ENCODE assay signal across 12 cellular contexts in genomic region chr12:108642269-108642870, GRCh38. TPM values are rescaled to one million over a fixed set of nuclear protein-coding genes. Genes with fewer than 3 reads are reported as not detected.
DNase-seq lines count a peak whose midpoint lies in the region; ATAC-seq, FAIRE-seq and TF ChIP-seq lines count a peak whose summit lies in the region.
"Had no signal": no experiment of that assay in that cellular context is flagged by ENCODE, and none has a peak within 500 bp of the region (broad histone marks: within the 10 kb centered on the region; RNA-seq: fewer than 3 reads in every experiment).

No MANE protein-coding gene starts in this region.

- H3K79me2 ChIP-seq in hepatocyte, result no peaks in the 10 kb centered on the region

- POLR2A ChIA-PET in A549 (lab: Yijun Ruan, JAX), result no interaction called here
- POLR2A ChIA-PET in CD4-positive, alpha-beta T cell (lab: Charles Lee), result interaction anchor here (0.8 kb wide), 1 partner anchor 80 kb away, joined by 3 read pairs; the partner anchor contains the start of gene ISCU

- peaks cover 38 to 70% (median 43%) of the 10 kb centered on the region in 3 donors for H3K4me1 Mint-ChIP-seq in IgD-negative memory B cell
- H3K4me1 Mint-ChIP-seq in CD4-positive, alpha-beta T cell (ENCODE audit: low read depth), result peaks cover 34% of the 10 kb centered on the region

- no peak overlapping the region for H2AFZ ChIP-seq in hepatocyte

- TF ChIP-seq CTCF in A549 (IDR thresholded peaks at IDR 0.05), result no peak
- no peak for TF ChIP-seq CTCF in CD4-positive, alpha-beta T cell (IDR thresholded peaks at IDR 0.05)
- TF ChIP-seq CTCF in hepatocyte (IDR thresholded peaks at IDR 0.05; ENCODE audit: poor library complexity), result no peak

- TF ChIP-seq RAD21 in A549 (conservative IDR thresholded peaks at IDR 0.05 in 1 of 2, IDR thresholded peaks at IDR 0.05 in 1 of 2), result no peak

- H3K27me3 ChIP-seq in SJSA1 (replicated peaks) (peaks cover 41% of the 10 kb centered on the region), muscle layer of colon (ENCODE audit: control insufficient read depth in 1 of 2, insufficient read depth in 2 of 2, low read length in 2 of 2) (no peaks in the 10 kb centered on the region), hepatocyte (no peaks in the 10 kb centered on the region)
- H3K27me3 ChIP-seq in CD4-positive, alpha-beta T cell (ENCODE audit: control insufficient read depth, insufficient read depth, low read length), result no peaks in the 10 kb centered on the region

- H3K4me3 ChIP-seq in A549, result no peak overlapping the region
- H3K4me3 ChIP-seq in SJSA1, result no peak overlapping the region
- no peak overlapping the region for H3K4me3 ChIP-seq in muscle layer of colon (ENCODE audit: low read depth in 1 of 2, low read length in 2 of 2)
- H3K4me3 ChIP-seq in hepatocyte, result no peak overlapping the region

- peak overlapping the region; percentile 85 to 93 (median 87) for H3K27ac Mint-ChIP-seq in IgD-negative memory B cell
- H3K27ac Mint-ChIP-seq in CD4-positive, alpha-beta T cell, result no peak overlapping the region

- H3K36me3 Mint-ChIP-seq in IgD-negative memory B cell, result peaks cover 13% of the 10 kb centered on the region
- no peaks in the 10 kb centered on the region for H3K36me3 Mint-ChIP-seq in CD4-positive, alpha-beta T cell (ENCODE audit: low read depth)

- H3K4me1 ChIP-seq in A549, result peaks cover 21% of the 10 kb centered on the region
- peaks cover 25% of the 10 kb centered on the region for H3K4me1 ChIP-seq in SJSA1 (replicated peaks)
- H3K4me1 ChIP-seq in muscle layer of colon (ENCODE audit: insufficient read depth, low read length), result peaks cover 47% of the 10 kb centered on the region
- peaks cover 8% of the 10 kb centered on the region for H3K4me1 ChIP-seq in hepatocyte (ENCODE audit: insufficient read depth)

- H3K27ac ChIP-seq in A549 (peak overlapping the region in 1 of 2 experiments; percentile 45; a peak in 1 of 6 replicates), SJSA1 (no peak overlapping the region), muscle layer of colon (ENCODE audit: low read depth, low read length) (peak overlapping the region; percentile 28), hepatocyte (no peak overlapping the region)
- H3K27ac ChIP-seq in CD4-positive, alpha-beta T cell (ENCODE audit: low read depth, low read length), result no peak overlapping the region

- no peaks in the 10 kb centered on the region for H3K9me3 Mint-ChIP-seq in IgD-negative memory B cell
- H3K9me3 Mint-ChIP-seq in CD4-positive, alpha-beta T cell, result no peaks in the 10 kb centered on the region

- H3K9me3 ChIP-seq in A549 (no peaks in the 10 kb centered on the region), SJSA1 (replicated peaks) (peaks cover 3% of the 10 kb centered on the region), muscle layer of colon (ENCODE audit: low read length) (no peaks in the 10 kb centered on the region), hepatocyte (ENCODE audit: low read depth) (no peaks in the 10 kb centered on the region)
- H3K9me3 ChIP-seq in CD4-positive, alpha-beta T cell (ENCODE audit: control insufficient read depth, low read length), result no peaks in the 10 kb centered on the region

- H3K36me3 ChIP-seq in SJSA1, result no peaks in the 10 kb centered on the region
- peaks cover 28% of the 10 kb centered on the region for H3K36me3 ChIP-seq in muscle layer of colon (ENCODE audit: insufficient read depth, low read length)
- H3K36me3 ChIP-seq in hepatocyte (replicated peaks; ENCODE audit: insufficient read depth, low read depth), result no peaks in the 10 kb centered on the region

- H3K9ac ChIP-seq in muscle layer of colon (ENCODE audit: low read length), result no peak overlapping the region

- H3K4me2 ChIP-seq in A549, result no peak overlapping the region
- H3K4me2 ChIP-seq in hepatocyte, result no peak overlapping the region

- H3K9me2 ChIP-seq in hepatocyte (replicated peaks; ENCODE audit: insufficient read depth), result no peaks in the 10 kb centered on the region

- CTCF ChIA-PET in A549 (lab: Yijun Ruan, JAX), result interaction anchor here (1.1 to 17.1 kb wide), 2 partner anchors 11 to 24 kb away, joined by 4 to 178 read pairs; no protein-coding TSS in a partner anchor
- CTCF ChIA-PET in CD4-positive, alpha-beta T cell (lab: Charles Lee), result no interaction called here

- DNase-seq in A549 (ENCODE audit: low read depth in 1 of 2, low spot score in 1 of 2), result no peak
- peak; percentile 59 to 91 for DNase-seq in SJSA1 (ENCODE audit: low read depth in 1 of 2, low spot score in 2 of 2)
- no peak for DNase-seq in CD4-positive, alpha-beta T cell
- DNase-seq in hepatocyte (ENCODE audit: low spot score), result no peak
- no peak for DNase-seq in activated CD8-positive, alpha-beta memory T cell treated with anti-CD3 and anti-CD28 coated beads, Interleukin-2, amount 50 U/mL, for 4 hours
- DNase-seq: activated CD4-positive, alpha-beta T cell treated with anti-CD3 and anti-CD28 coated beads for 1 hour; NCI-H1436 treated with DMSO at 0.1 percent for 48 hours; Right ventricle myocardium superior had no signal

- no peaks in the 10 kb centered on the region for H3K27me3 Mint-ChIP-seq in IgD-negative memory B cell
- H3K27me3 Mint-ChIP-seq in CD4-positive, alpha-beta T cell, result no peaks in the 10 kb centered on the region

- ATAC-seq in A549 (no peak), GM21515 (IDR thresholded peaks at IDR 0.05; ENCODE audit: unreplicated experiment) (no peak)
- ATAC-seq in CD4-positive, alpha-beta T cell (ENCODE audit: poor library complexity), result no peak

- FAIRE-seq in A549 (lab: Jason Lieb, UNC), result no peak
- FAIRE-seq: colon had no signal

- intact Hi-C loops in CD4-positive, alpha-beta T cell (cut with DNase I, micrococcal nuclease), result no loop called here

- no peaks in the 10 kb centered on the region for H4K20me1 ChIP-seq in hepatocyte (ENCODE audit: insufficient read depth, poor library complexity, severe bottlenecking)

- 97% methylated on average over 16 of the region's 16 CpGs for WGBS in A549 (ENCODE audit: missing lambda C conversion rate)
- WGBS in hepatocyte (ENCODE audit: low lambda C conversion rate, missing lambda C conversion rate), result 88% methylated on average over 15 of the region's 16 CpGs

- H3K4me3 Mint-ChIP-seq in IgD-negative memory B cell, result peak overlapping the region; percentile 39 to 78 (median 69)
- no peak overlapping the region for H3K4me3 Mint-ChIP-seq in CD4-positive, alpha-beta T cell

- TF ChIP-seq POLR2A in A549 (IDR thresholded peaks at IDR 0.05; ENCODE audit: low read length), result no peak

- no peak for TF ChIP-seq EP300 in A549 (IDR thresholded peaks at IDR 0.05)

TF ChIP-seq in A549, 52 proteins besides CTCF, POLR2A, EP300 and RAD21:
- no peak for TF ChIP-seq NR3C1 (IDR thresholded peaks at IDR 0.05)
- peak; percentile 56; the same call in 1 of the 2 replicates for TF ChIP-seq HOXA7 (CRISPR knock-in tag; IDR thresholded peaks at IDR 0.05)
- TF ChIP-seq HOXB13 (CRISPR knock-in tag; IDR thresholded peaks at IDR 0.05; ENCODE audit: low read depth), result no peak
TF ChIP-seq in A549: peak in this region for 1.

RNA-seq across cellular contexts. Expression of gene SELPLG, which starts 8.7 kb away (rescaled TPM):
- polyA plus RNA-seq in A549 (2011; rRNA removed) (0.17 and 0.24 TPM in 2 replicates), A549 (2017; fragmentation: RNase III; extraction: RNeasy Plus Mini Kit Qiagen cat#74134 plus additional on column Dnase treatment) (0.43 to 0.67 TPM (median 0.65 TPM) in 3 replicates), IgD-negative memory B cell (37.0 TPM), hepatocyte (1.5 and 1.8 TPM in 2 replicates)
- 0.30 and 0.49 TPM in 2 replicates for polyA plus RNA-seq in A549 (2012; cell fraction: cytosol; rRNA removed)
- polyA plus RNA-seq in A549 (2012; cell fraction: nucleus; rRNA removed), result 1.2 and 1.3 TPM in 2 replicates
- 0.19 TPM in 1 of 2 replicates, not detected in the other for polyA minus RNA-seq in A549 (2011; rRNA and poly(A)+ RNA removed)
- 2.1 and 2.9 TPM in 2 replicates for total RNA-seq in SJSA1 (2014; rRNA removed; shearing (Covaris generic))
- 10 to 100 TPM; 25.7 to 27.8 TPM for total RNA-seq in CD4-positive, alpha-beta T cell
- total RNA-seq in hepatocyte, result 0.37 and 0.72 TPM in 2 replicates

RNA-seq across cellular contexts. Expression of gene TMEM119, which starts 44.5 kb away (rescaled TPM):
- polyA plus RNA-seq in A549 (2011; rRNA removed) (not detected in 2 replicates), A549 (2017; fragmentation: RNase III; extraction: RNeasy Plus Mini Kit Qiagen cat#74134 plus additional on column Dnase treatment) (not detected in 3 replicates), IgD-negative memory B cell (0.33 TPM), hepatocyte (54.4 and 59.6 TPM in 2 replicates)
- not detected in 2 replicates for polyA plus RNA-seq in A549 (2012; cell fraction: cytosol; rRNA removed)
- not detected in 2 replicates for polyA plus RNA-seq in A549 (2012; cell fraction: nucleus; rRNA removed)
- polyA minus RNA-seq in A549 (2011; rRNA and poly(A)+ RNA removed), result not detected in 2 replicates
- 225 and 311 TPM in 2 replicates for total RNA-seq in SJSA1 (2014; rRNA removed; shearing (Covaris generic))
- 1 to 10 TPM; 2.1 to 2.6 TPM for total RNA-seq in CD4-positive, alpha-beta T cell
- total RNA-seq in hepatocyte, result 69.7 and 70.1 TPM in 2 replicates

Comparison
In these comparisons a context has a peak if more than half of its experiments do, and no peak if none do; other contexts are left out.
1. DNase-seq: peak in SJSA1 (2 of 2); none in A549 (0 of 2), CD4-positive, alpha-beta T cell (0 of 10), hepatocyte (single experiment) and activated CD8-positive, alpha-beta memory T cell treated with anti-CD3 and anti-CD28 coated beads, Interleukin-2, amount 50 U/mL, for 4 hours (single experiment).
2. RNA of gene TMEM119, which starts 44.5 kb away (total RNA-seq): 225 to 311 TPM in SJSA1 and 69.7 to 70.1 TPM in hepatocyte; 2.1 to 2.6 TPM in CD4-positive, alpha-beta T cell; every median in the first group is over 10 times any median in the second.